Comparison of ENCODE assay signal across 21 cellular contexts in the genomic region with DNA sequence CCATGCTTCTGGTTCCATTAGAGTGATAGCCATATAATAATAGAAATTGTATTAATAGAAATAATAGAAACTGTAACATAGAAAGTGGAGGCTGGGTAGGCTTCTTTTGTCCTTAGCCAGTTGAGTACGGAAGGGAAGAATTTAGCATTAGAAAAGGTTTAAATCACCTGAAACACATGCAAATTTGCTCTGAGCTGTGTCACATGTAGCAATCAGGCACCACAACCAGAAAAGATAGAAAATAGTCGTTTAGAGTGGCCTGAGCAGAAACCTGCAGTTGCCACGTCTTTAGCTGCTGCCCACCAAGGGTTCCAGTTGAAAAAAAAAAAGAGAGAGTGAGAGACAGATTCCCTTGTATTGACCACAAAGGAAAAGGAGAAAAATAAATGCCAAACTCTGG.
"Had no signal": no experiment of that assay in that cellular context is flagged by ENCODE, and none has a peak within 500 bp of the region (broad histone marks: within the 10 kb centered on the region; RNA-seq: fewer than 3 reads in every experiment).

No MANE protein-coding gene starts in this region.

- H3K27ac ChIP-seq: dorsolateral prefrontal cortex, hepatocyte, parathyroid adenoma, psoas muscle, right lobe of liver, testis, transverse colon had no signal

- DNase-seq: cortex of kidney; dorsolateral prefrontal cortex; effector CD8-positive, alpha-beta T cell; foreskin melanocyte; head of caudate nucleus; left colon; left ventricle myocardium superior; mesenchymal stem cell; naive B cell; psoas muscle; retina; right lobe of liver; stimulated activated CD4-positive, alpha-beta T cell treated with anti-CD3 and anti-CD28 coated beads, Interleukin-4, amount 100 ng/mL, for 24 hours; testis; transverse colon had no signal

- H3K9ac ChIP-seq: parathyroid adenoma had no signal

- H2AFZ ChIP-seq: hepatocyte, parathyroid adenoma had no signal

- H3K4me3 Mint-ChIP-seq: naive B cell; nephron; stimulated activated memory B cell treated with anti-CD40 and anti-IgM and Interleukin-4, amounts not matched to agents 10 μg/mL and 1 μg/mL and 100 μg/mL, for 72 hours; stimulated activated naive CD8-positive, alpha-beta T cell treated with anti-CD3 and anti-CD28 coated beads, Interleukin-15, Interleukin-2, amounts not matched to agents 100 ng/mL and 50 ng/mL, for 24 hours had no signal

- H3K9me3 ChIP-seq: psoas muscle, right lobe of liver, testis, transverse colon had no signal

- H3K36me3 ChIP-seq: right lobe of liver, transverse colon had no signal

- H3K36me3 Mint-ChIP-seq: naive B cell; stimulated activated memory B cell treated with anti-CD40 and anti-IgM and Interleukin-4, amounts not matched to agents 10 μg/mL and 1 μg/mL and 100 μg/mL, for 72 hours had no signal

- ATAC-seq: left colon; left ventricle myocardium superior; psoas muscle; right lobe of liver; stimulated activated memory B cell treated with anti-CD40 and anti-IgM and Interleukin-4, amounts not matched to agents 10 μg/mL and 1 μg/mL and 100 μg/mL, for 72 hours had no signal

- H3K9me3 Mint-ChIP-seq: nephron had no signal

- H3K4me1 Mint-ChIP-seq: naive B cell; nephron; stimulated activated memory B cell treated with anti-CD40 and anti-IgM and Interleukin-4, amounts not matched to agents 10 μg/mL and 1 μg/mL and 100 μg/mL, for 72 hours had no signal

- H3K27ac Mint-ChIP-seq: naive B cell; nephron; stimulated activated memory B cell treated with anti-CD40 and anti-IgM and Interleukin-4, amounts not matched to agents 10 μg/mL and 1 μg/mL and 100 μg/mL, for 72 hours; stimulated activated naive CD8-positive, alpha-beta T cell treated with anti-CD3 and anti-CD28 coated beads, Interleukin-15, Interleukin-2, amounts not matched to agents 100 ng/mL and 50 ng/mL, for 24 hours had no signal

- H3K4me1 ChIP-seq: parathyroid adenoma, psoas muscle, right lobe of liver, testis, transverse colon had no signal

- H3K27me3 Mint-ChIP-seq: stimulated activated naive CD8-positive, alpha-beta T cell treated with anti-CD3 and anti-CD28 coated beads, Interleukin-15, Interleukin-2, amounts not matched to agents 100 ng/mL and 50 ng/mL, for 24 hours had no signal

- H3K4me3 ChIP-seq: dorsolateral prefrontal cortex, hepatocyte, lung, psoas muscle, right lobe of liver, testis, transverse colon had no signal

- H3K79me2 ChIP-seq: hepatocyte, parathyroid adenoma had no signal

- H3K27me3 ChIP-seq: dorsolateral prefrontal cortex, hepatocyte, right lobe of liver, testis, transverse colon had no signal

- H3K4me2 ChIP-seq: hepatocyte had no signal
